33 cellular contexts compared by ENCODE assay signal in genomic region chr4:163486321-163486720, GRCh38. TPM values are rescaled to one million over a fixed set of nuclear protein-coding genes. Genes with fewer than 3 reads are reported as not detected.
"Had no signal": no experiment of that assay in that cellular context is flagged by ENCODE, and none has a peak within 500 bp of the region (broad histone marks: within the 10 kb centered on the region; RNA-seq: fewer than 3 reads in every experiment).

No MANE protein-coding gene starts in this region.

- FAIRE-seq: astrocyte, bronchial epithelial cell, TTC549 had no signal

- H3K36me3 ChIP-seq: brain microvascular endothelial cell, colonic mucosa, esophagus muscularis mucosa, gastrocnemius medialis, heart left ventricle had no signal

- H3K4me1 ChIP-seq: colonic mucosa, esophagus muscularis mucosa, foreskin keratinocyte, gastrocnemius medialis had no signal

- ATAC-seq: activated T-cell treated with anti-CD3 and anti-CD28 coated beads, Interleukin-2, amount 50 U/mL, for 72 hours; foreskin keratinocyte; gastrocnemius medialis; heart left ventricle had no signal

- H3K9me3 ChIP-seq: colonic mucosa, esophagus muscularis mucosa, gastrocnemius medialis, heart left ventricle had no signal

- H3K27ac ChIP-seq: brain microvascular endothelial cell, colonic mucosa, esophagus muscularis mucosa, foreskin keratinocyte, gastrocnemius medialis, heart left ventricle, VCaP had no signal

- H3K27me3 ChIP-seq: brain microvascular endothelial cell, colonic mucosa, foreskin keratinocyte, heart left ventricle had no signal

- DNase-seq: activated CD4-positive, alpha-beta memory T cell treated with anti-CD3 and anti-CD28 coated beads, Interleukin-2, amount 10 ng/mL, durations not matched to agents 7 days and 5 days; activated CD4-positive, alpha-beta T cell treated with anti-CD3 and anti-CD28 coated beads for 1 hour; activated CD4-positive, alpha-beta T cell treated with anti-CD3 and anti-CD28 coated beads for 4 hours; activated CD4-positive, alpha-beta T cell treated with anti-CD3 and anti-CD28 coated beads, Interleukin-2, amount 10 ng/mL, durations not matched to agents 7 days and 5 days; activated CD4-positive, alpha-beta T cell treated with anti-CD3 and anti-CD28 coated beads, Interleukin-2, amount 50 U/mL, for 4 hours; activated CD8-positive, alpha-beta memory T cell treated with anti-CD3 and anti-CD28 coated beads, Interleukin-2, amount 50 U/mL, for 48 hours; activated gamma-delta T cell; activated naive CD4-positive, alpha-beta T cell treated with anti-CD3 and anti-CD28 coated beads, Interleukin-2, amount 50 U/mL, for 16 hours; activated naive CD4-positive, alpha-beta T cell treated with Interleukin-2 at 50 U/mL for 16 hours; activated T-cell treated with anti-CD3 and anti-CD28 coated beads for 4 hours; activated T-cell treated with anti-CD3 and anti-CD28 coated beads, Interleukin-2, amount 50 U/mL, for 24 hours; activated T-cell treated with anti-CD3 and anti-CD28 coated beads, Interleukin-2, amount 50 U/mL, for 72 hours; amniotic stem cell; anterior cingulate cortex; brain microvascular endothelial cell; colonic mucosa; effector CD8-positive, alpha-beta T cell; endodermal cell; foreskin keratinocyte; gastrocnemius medialis; glutamatergic neuron; heart left ventricle; T-helper 2 cell had no signal

- H3K4me3 ChIP-seq: colonic mucosa, esophagus muscularis mucosa, gastrocnemius medialis, heart left ventricle had no signal

RNA-seq across cellular contexts. Expression of gene TKTL2, which starts 12.8 kb away (rescaled TPM):
- total RNA-seq: activated CD4-positive, alpha-beta memory T cell treated with anti-CD3 and anti-CD28 coated beads, Interleukin-2, amount 10 ng/mL, durations not matched to agents 7 days and 5 days; activated CD4-positive, alpha-beta T cell treated with anti-CD3 and anti-CD28 coated beads, Interleukin-2, amount 10 ng/mL, durations not matched to agents 7 days and 5 days; activated T-cell treated with anti-CD3 and anti-CD28 coated beads, Interleukin-2, amount 50 U/mL, for 72 hours; astrocyte; cardiac septum; colonic mucosa; dermis microvascular lymphatic vessel endothelial cell; endodermal cell; epithelial cell of proximal tubule; esophagus muscularis mucosa; foreskin keratinocyte; gastrocnemius medialis; heart left ventricle; T-helper 1 cell treated with Interleukin-12 subunit alpha and Interleukin-12 subunit beta and Interleukin-4 antibody, amounts not matched to agents 30 ng/mL and 1 ng/mL, for 36 hours; WTC11 had no signal
- polyA plus RNA-seq: foreskin keratinocyte, heart left ventricle had no signal
